Comparison of ENCODE assay signal across 13 cellular contexts in genomic region chr10:49360271-49361177, GRCh38. TPM values are rescaled to one million over a fixed set of nuclear protein-coding genes. Genes with fewer than 3 reads are reported as not detected.
A peak's percentile ranks its signal among the peaks of the same experiment; 100 is the strongest.
DNase-seq lines count a peak whose midpoint lies in the region; ATAC-seq and TF ChIP-seq lines count a peak whose summit lies in the region.
"Had no signal": no experiment of that assay in that cellular context is flagged by ENCODE, and none has a peak within 500 bp of the region (broad histone marks: within the 10 kb centered on the region; RNA-seq: fewer than 3 reads in every experiment).

No MANE protein-coding gene starts in this region.

- H3K9me3 ChIP-seq in esophagus muscularis mucosa = peaks cover 0 to 6% (median 3%) of the 10 kb centered on the region in 4 donors
- no peaks in the 10 kb centered on the region for H3K9me3 ChIP-seq in naive thymus-derived CD4-positive, alpha-beta T cell (ENCODE audit: control insufficient read depth in 2 of 3, low read length in 3 of 3)
- no peaks in the 10 kb centered on the region for H3K9me3 ChIP-seq in PC-3 (ENCODE audit: low read length)
- H3K9me3 ChIP-seq: body of pancreas had no signal

- BruUV-seq in PC-3 (replicated peaks; lab: Mats Ljungman, UMichigan) = no TSS peak

- H3K4me1 Mint-ChIP-seq in naive thymus-derived CD4-positive, alpha-beta T cell = peaks cover 0 to 3% (median 0%) of the 10 kb centered on the region in 7 donors
- no peaks in the 10 kb centered on the region for H3K4me1 Mint-ChIP-seq in activated T-helper 17 cell treated with anti-CD3 and anti-CD28 coated beads, Interleukin-2, amount 50 U/mL, for 72 hours

- DNase-seq in DMS 273 (lab: John Stamatoyannopoulos, UW; ENCODE audit: unreplicated experiment) (peak; percentile 81), MV-4-11 (lab: John Stamatoyannopoulos, UW) (peak; percentile 31), esophagus muscularis mucosa (ENCODE audit: extremely low spot score) (peak; percentile 89), PC-3 (no peak)
- DNase-seq in naive thymus-derived CD4-positive, alpha-beta T cell = no peak
- DNase-seq: body of pancreas, kidney glomerular epithelial cell, PC-9 had no signal

- H3K36me3 Mint-ChIP-seq in naive thymus-derived CD4-positive, alpha-beta T cell = no peaks in the 10 kb centered on the region
- H3K36me3 Mint-ChIP-seq in activated T-helper 17 cell treated with anti-CD3 and anti-CD28 coated beads, Interleukin-2, amount 50 U/mL, for 72 hours (ENCODE audit: low read depth) = no peaks in the 10 kb centered on the region
- H3K36me3 Mint-ChIP-seq: CD8-positive, alpha-beta T cell had no signal

- TF ChIP-seq CTCF in esophagus muscularis mucosa (IDR thresholded peaks at IDR 0.05) (no peak), PC-3 (conservative IDR thresholded peaks at IDR 0.05; ENCODE audit: low read depth, low read length) (no peak)

- peaks cover 0 to 12% (median 0%) of the 10 kb centered on the region in 5 donors for H3K27me3 Mint-ChIP-seq in naive thymus-derived CD4-positive, alpha-beta T cell
- H3K27me3 Mint-ChIP-seq in activated T-helper 17 cell treated with anti-CD3 and anti-CD28 coated beads, Interleukin-2, amount 50 U/mL, for 72 hours = peaks cover 8% of the 10 kb centered on the region

- H3K4me3 Mint-ChIP-seq in naive thymus-derived CD4-positive, alpha-beta T cell = no peak overlapping the region
- no peak overlapping the region for H3K4me3 Mint-ChIP-seq in activated T-helper 17 cell treated with anti-CD3 and anti-CD28 coated beads, Interleukin-2, amount 50 U/mL, for 72 hours
- H3K4me3 Mint-ChIP-seq: CD8-positive, alpha-beta T cell had no signal

- POLR2A ChIA-PET in naive thymus-derived CD4-positive, alpha-beta T cell (lab: Charles Lee) = no interaction called here
- POLR2A ChIA-PET in PC-3 (lab: Charles Lee; ENCODE audit: unreplicated experiment) = no interaction called here

- WGBS in esophagus muscularis mucosa = 63% methylated on average over 11 of the region's 15 CpGs

- H2AFZ ChIP-seq in PC-3 (ENCODE audit: low read length) = no peak overlapping the region
- H2AFZ ChIP-seq: PC-9 had no signal

- no peak overlapping the region for H3K4me3 ChIP-seq in esophagus muscularis mucosa
- no peak overlapping the region for H3K4me3 ChIP-seq in naive thymus-derived CD4-positive, alpha-beta T cell (ENCODE audit: low read length)
- no peak overlapping the region for H3K4me3 ChIP-seq in PC-3 (ENCODE audit: low read length)
- H3K4me3 ChIP-seq: body of pancreas, GM12878, PC-9 had no signal

- H3K27me3 ChIP-seq in esophagus muscularis mucosa (peaks cover 0 to 4% (median 0%) of the 10 kb centered on the region in 4 donors), PC-3 (ENCODE audit: low read length) (peaks cover 47% of the 10 kb centered on the region)
- H3K27me3 ChIP-seq in naive thymus-derived CD4-positive, alpha-beta T cell (ENCODE audit: control insufficient read depth in 2 of 2, insufficient read depth in 2 of 2, low read length in 2 of 2) = no peaks in the 10 kb centered on the region
- H3K27me3 ChIP-seq: body of pancreas had no signal

- H3K27ac Mint-ChIP-seq in naive thymus-derived CD4-positive, alpha-beta T cell = no peak overlapping the region
- H3K27ac Mint-ChIP-seq in activated T-helper 17 cell treated with anti-CD3 and anti-CD28 coated beads, Interleukin-2, amount 50 U/mL, for 72 hours = no peak overlapping the region
- H3K27ac Mint-ChIP-seq: CD8-positive, alpha-beta T cell had no signal

- TF ChIP-seq EP300 in esophagus muscularis mucosa (IDR thresholded peaks at IDR 0.05) = no peak

- H3K36me3 ChIP-seq in esophagus muscularis mucosa (no peaks in the 10 kb centered on the region), PC-3 (ENCODE audit: low read depth, low read length) (no peaks in the 10 kb centered on the region)
- no peaks in the 10 kb centered on the region for H3K36me3 ChIP-seq in naive thymus-derived CD4-positive, alpha-beta T cell (ENCODE audit: control insufficient read depth in 2 of 3, insufficient read depth in 3 of 3, low read length in 3 of 3)

- peaks cover 0 to 14% (median 0%) of the 10 kb centered on the region in 11 donors for H3K9me3 Mint-ChIP-seq in naive thymus-derived CD4-positive, alpha-beta T cell
- no peaks in the 10 kb centered on the region for H3K9me3 Mint-ChIP-seq in activated T-helper 17 cell treated with anti-CD3 and anti-CD28 coated beads, Interleukin-2, amount 50 U/mL, for 72 hours

- H3K4me2 ChIP-seq in PC-3 (ENCODE audit: low read length) = no peak overlapping the region
- H3K4me2 ChIP-seq: PC-9 had no signal

- H3K4me1 ChIP-seq in esophagus muscularis mucosa (peaks cover 6 to 13% (median 12%) of the 10 kb centered on the region in 4 donors), PC-3 (ENCODE audit: insufficient read depth, low read length) (0 out of 2 replicates have a peak, but pooled peaks cover 6% of the 10 kb centered on the region)
- H3K4me1 ChIP-seq in naive thymus-derived CD4-positive, alpha-beta T cell (ENCODE audit: control insufficient read depth in 2 of 2, insufficient read depth in 2 of 2, low read length in 2 of 2) = no peaks in the 10 kb centered on the region

- CTCF ChIA-PET in naive thymus-derived CD4-positive, alpha-beta T cell (lab: Charles Lee) = no interaction called here
- CTCF ChIA-PET in PC-3 (lab: Charles Lee) = no interaction called here

- H3K9ac ChIP-seq in PC-3 (ENCODE audit: low read length) = no peak overlapping the region

- H3K9me2 ChIP-seq in PC-3 (replicated peaks; ENCODE audit: low read length) = no peaks in the 10 kb centered on the region

- no peaks in the 10 kb centered on the region for H4K20me1 ChIP-seq in PC-3 (ENCODE audit: low read length)

- intact Hi-C loops in esophagus muscularis mucosa (cut with DNase I) = no loop called here
- intact Hi-C loops in naive thymus-derived CD4-positive, alpha-beta T cell (cut with micrococcal nuclease) = no loop called here
- intact Hi-C loops in PC-3 (cut with micrococcal nuclease) = no loop called here

- H3K79me2 ChIP-seq in PC-3 (ENCODE audit: low read length) = no peaks in the 10 kb centered on the region

- ATAC-seq in naive thymus-derived CD4-positive, alpha-beta T cell = peak; percentile 38
- no peak for ATAC-seq in GM18907 (IDR thresholded peaks at IDR 0.05; ENCODE audit: unreplicated experiment)
- no peak for ATAC-seq in PC-3
- no peak for ATAC-seq in activated T-helper 17 cell treated with anti-CD3 and anti-CD28 coated beads, Interleukin-2, amount 50 U/mL, for 72 hours (replicated peaks)
- no peak for ATAC-seq in GM19035 (IDR thresholded peaks at IDR 0.05; ENCODE audit: unreplicated experiment)
- ATAC-seq: body of pancreas; CD8-positive, alpha-beta T cell; GM12878 had no signal

- H3F3A ChIP-seq in PC-3 (ENCODE audit: low read length, unreplicated experiment) = no peaks in the 10 kb centered on the region

- no peak for TF ChIP-seq POLR2A in esophagus muscularis mucosa (IDR thresholded peaks at IDR 0.05; ENCODE audit: low read depth)

- H3K27ac ChIP-seq in esophagus muscularis mucosa (replicated peaks in 1 of 4) = peak overlapping the region in 1 of 4 donors; percentile 14
- H3K27ac ChIP-seq in naive thymus-derived CD4-positive, alpha-beta T cell (ENCODE audit: low read depth, low read length) = no peak overlapping the region
- H3K27ac ChIP-seq in PC-3 (ENCODE audit: low read length) = no peak overlapping the region
- H3K27ac ChIP-seq: body of pancreas, PC-9 had no signal

RNA-seq across cellular contexts. Expression of gene DRGX, which starts 35.4 kb away (rescaled TPM):
- total RNA-seq in esophagus muscularis mucosa (not detected), PC-3 (2014; rRNA removed) (0.12 and 0.33 TPM in 2 replicates)
- total RNA-seq in naive thymus-derived CD4-positive, alpha-beta T cell = not detected
- not detected for polyA plus RNA-seq in naive thymus-derived CD4-positive, alpha-beta T cell
- total RNA-seq in activated T-helper 17 cell treated with anti-CD3 and anti-CD28 coated beads, Interleukin-2, amount 50 U/mL, for 72 hours = not detected
- total RNA-seq: body of pancreas; CD8-positive, alpha-beta T cell; GM12878; PC-9 had no signal
- polyA plus RNA-seq: GM12878 had no signal

Comparison
In these comparisons a context has a peak if more than half of its experiments do, and no peak if none do; other contexts are left out.
1. DNase-seq: peak in DMS 273 (single experiment), MV-4-11 (single experiment) and esophagus muscularis mucosa (single experiment); none in naive thymus-derived CD4-positive, alpha-beta T cell (0 of 9) and PC-3 (single experiment).